Comparison of ENCODE assay signal across 31 cellular contexts in the genomic region with DNA sequence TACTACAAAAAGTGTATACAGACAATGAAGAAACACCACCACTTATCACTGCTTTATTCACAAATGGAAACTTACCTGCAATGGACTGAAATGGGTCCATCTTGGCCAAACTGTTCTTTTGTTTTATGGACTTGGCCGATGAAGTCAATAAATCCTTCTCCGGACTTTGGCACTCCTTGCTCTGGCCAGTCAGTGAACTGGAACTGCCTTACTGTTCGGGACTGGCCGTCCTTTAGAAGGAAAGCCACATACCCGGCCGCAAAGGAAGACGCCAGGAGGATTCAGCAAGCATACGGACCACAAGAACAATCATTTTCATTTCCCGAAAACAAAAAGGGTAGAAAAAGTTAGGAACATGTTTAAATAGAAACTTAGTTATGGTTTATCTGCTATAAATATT.
"Had no signal": no experiment of that assay in that cellular context is flagged by ENCODE, and none has a peak within 500 bp of the region (broad histone marks: within the 10 kb centered on the region; RNA-seq: fewer than 3 reads in every experiment).

No MANE protein-coding gene starts in this region.

- H3K27me3 Mint-ChIP-seq: activated CD4-positive, alpha-beta T cell treated with anti-CD3 and anti-CD28 coated beads, Interleukin-2, amount 10 ng/mL, durations not matched to agents 24 days and 14 days; dendritic cell treated with granulocyte-macrophage colony-stimulating factor and Interleukin-4, amounts not matched to agents 40 ng/mL and 50 ng/mL, for 4 days had no signal

- FAIRE-seq: astrocyte, bronchial epithelial cell, frontal cortex had no signal

- H3K27ac ChIP-seq: brain microvascular endothelial cell, coronary artery, esophagus squamous epithelium, heart left ventricle had no signal

- H3K36me3 Mint-ChIP-seq: activated CD4-positive, alpha-beta memory T cell treated with anti-CD3 and anti-CD28 coated beads for 36 hours; activated naive CD8-positive, alpha-beta T cell had no signal

- H3K27me3 ChIP-seq: brain microvascular endothelial cell, dorsolateral prefrontal cortex, esophagus squamous epithelium, heart left ventricle had no signal

- H3K9me3 Mint-ChIP-seq: activated CD4-positive, alpha-beta memory T cell treated with anti-CD3 and anti-CD28 coated beads for 36 hours; activated CD4-positive, alpha-beta T cell treated with anti-CD3 and anti-CD28 coated beads, Interleukin-2, amount 10 ng/mL, durations not matched to agents 24 days and 14 days; activated T-cell treated with anti-CD3 and anti-CD28 coated beads, Interleukin-2, amount 50 U/mL, for 4 hours; central memory CD8-positive, alpha-beta T cell had no signal

- H3K4me3 ChIP-seq: coronary artery, dorsolateral prefrontal cortex, esophagus squamous epithelium, heart left ventricle had no signal

- ATAC-seq: activated CD4-positive, alpha-beta T cell treated with anti-CD3 and anti-CD28 coated beads for 36 hours; activated T-cell treated with anti-CD3 and anti-CD28 coated beads, Interleukin-2, amount 50 U/mL, for 4 hours; activated T-helper 17 cell treated with anti-CD3 and anti-CD28 coated beads, Interleukin-2, amount 50 U/mL, for 72 hours; heart left ventricle had no signal

- H3K4me1 ChIP-seq: esophagus squamous epithelium, heart left ventricle had no signal

- H3K36me3 ChIP-seq: brain microvascular endothelial cell, esophagus squamous epithelium, heart left ventricle had no signal

- H3K27ac Mint-ChIP-seq: activated CD4-positive, alpha-beta memory T cell treated with anti-CD3 and anti-CD28 coated beads for 36 hours; activated CD4-positive, alpha-beta T cell treated with anti-CD3 and anti-CD28 coated beads for 36 hours; activated CD4-positive, alpha-beta T cell treated with anti-CD3 and anti-CD28 coated beads, Interleukin-2, amount 10 ng/mL, durations not matched to agents 24 days and 14 days; activated naive CD8-positive, alpha-beta T cell; activated T-helper 17 cell treated with anti-CD3 and anti-CD28 coated beads, Interleukin-2, amount 50 U/mL, for 72 hours; dendritic cell treated with granulocyte-macrophage colony-stimulating factor and Interleukin-4, amounts not matched to agents 40 ng/mL and 50 ng/mL, for 4 days; endodermal cell had no signal

- H3K4me3 Mint-ChIP-seq: activated CD4-positive, alpha-beta memory T cell treated with anti-CD3 and anti-CD28 coated beads for 36 hours; activated CD4-positive, alpha-beta T cell treated with anti-CD3 and anti-CD28 coated beads for 36 hours; activated CD4-positive, alpha-beta T cell treated with anti-CD3 and anti-CD28 coated beads, Interleukin-2, amount 10 ng/mL, durations not matched to agents 24 days and 14 days; activated naive CD8-positive, alpha-beta T cell; activated T-cell treated with anti-CD3 and anti-CD28 coated beads, Interleukin-2, amount 50 U/mL, for 4 hours; activated T-helper 17 cell treated with anti-CD3 and anti-CD28 coated beads, Interleukin-2, amount 50 U/mL, for 72 hours; central memory CD8-positive, alpha-beta T cell; dendritic cell treated with granulocyte-macrophage colony-stimulating factor and Interleukin-4, amounts not matched to agents 40 ng/mL and 50 ng/mL, for 4 days; endodermal cell had no signal

- H3K9me3 ChIP-seq: esophagus squamous epithelium, heart left ventricle had no signal

- DNase-seq: activated CD4-positive, alpha-beta memory T cell treated with anti-CD3 and anti-CD28 coated beads for 36 hours; activated CD4-positive, alpha-beta T cell treated with anti-CD3 and anti-CD28 coated beads for 36 hours; activated CD4-positive, alpha-beta T cell treated with anti-CD3 and anti-CD28 coated beads, Interleukin-2, amount 10 ng/mL, durations not matched to agents 24 days and 14 days; activated CD4-positive, CD25-positive, alpha-beta regulatory T cell; activated CD4-positive, CD25-positive, alpha-beta regulatory T cell treated with anti-CD3 and anti-CD28 coated beads, Interleukin-2, amount 50 U/mL, for 72 hours; activated CD8-positive, alpha-beta memory T cell treated with anti-CD3 and anti-CD28 coated beads, Interleukin-2, amount 50 U/mL, for 48 hours; activated effector memory CD4-positive, alpha-beta T cell treated with Interleukin-2 at 50 U/mL for 16 hours; activated gamma-delta T cell treated with Interleukin-2 at 50 U/mL for 16 hours; activated naive CD4-positive, alpha-beta T cell treated with anti-CD3 and anti-CD28 coated beads, Interleukin-2, amount 50 U/mL, for 16 hours; activated naive CD4-positive, alpha-beta T cell treated with Interleukin-2 at 50 U/mL for 16 hours; activated T-cell treated with anti-CD3 and anti-CD28 coated beads for 4 hours; activated T-cell treated with anti-CD3 and anti-CD28 coated beads, Interleukin-2, amount 50 U/mL, for 4 hours; amniotic stem cell; anterior cingulate cortex; brain microvascular endothelial cell; dorsolateral prefrontal cortex; effector memory CD4-positive, alpha-beta T cell; endodermal cell; esophagus squamous epithelium; foreskin fibroblast; glutamatergic neuron; heart left ventricle; T-helper 2 cell had no signal

- H3K4me1 Mint-ChIP-seq: activated CD4-positive, alpha-beta T cell treated with anti-CD3 and anti-CD28 coated beads for 36 hours; activated CD4-positive, alpha-beta T cell treated with anti-CD3 and anti-CD28 coated beads, Interleukin-2, amount 10 ng/mL, durations not matched to agents 24 days and 14 days; activated T-helper 17 cell treated with anti-CD3 and anti-CD28 coated beads, Interleukin-2, amount 50 U/mL, for 72 hours; central memory CD8-positive, alpha-beta T cell had no signal
